ENCODE assay signal across 8 cellular contexts in the genomic region with DNA sequence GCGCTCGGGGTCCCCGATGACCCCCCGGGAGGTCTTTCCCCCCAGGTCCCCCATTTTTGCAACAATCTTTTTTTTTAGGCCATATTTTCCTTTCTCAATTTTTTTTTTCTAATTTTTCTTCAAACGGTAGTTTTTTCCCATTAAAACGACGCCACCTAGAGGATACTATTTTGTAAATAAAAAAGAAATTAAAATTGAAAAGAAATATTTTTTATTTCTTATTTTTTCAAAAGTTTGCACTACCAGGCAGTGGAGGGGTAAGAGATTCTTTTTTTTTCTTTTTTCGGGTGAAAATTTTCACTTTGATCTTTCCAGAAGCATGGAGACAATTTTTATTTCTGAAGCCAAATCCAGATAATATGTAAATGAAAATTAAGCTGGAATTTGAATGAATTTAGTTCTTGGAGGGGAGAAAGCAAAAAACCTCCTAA. TPM values are rescaled to one million over a fixed set of nuclear protein-coding genes. Genes with fewer than 3 reads are reported as not detected.
A peak's percentile ranks its signal among the peaks of the same experiment; 100 is the strongest.
DNase-seq lines count a peak whose midpoint lies in the region; ATAC-seq, FAIRE-seq and TF ChIP-seq lines count a peak whose summit lies in the region.

No MANE protein-coding gene starts in this region.

- H3K4me3 ChIP-seq in CD4-positive, alpha-beta memory T cell (ENCODE audit: low read length in 2 of 2): peak overlapping the region; percentile 43 to 47
- H3K4me3 ChIP-seq in kidney (ENCODE audit: low read length in 2 of 2): peak overlapping the region; percentile 72 to 76

- no peaks in the 10 kb centered on the region for H3K9me3 Mint-ChIP-seq in CD4-positive, alpha-beta memory T cell
- no peaks in the 10 kb centered on the region for H3K9me3 Mint-ChIP-seq in activated naive CD8-positive, alpha-beta T cell treated with anti-CD3 and anti-CD28 coated beads, Interleukin-2, amount 10 ng/mL, durations not matched to agents 7 days and 5 days

- peaks cover 0 to 2% of the 10 kb centered on the region in 2 donors for H3K36me3 Mint-ChIP-seq in CD4-positive, alpha-beta memory T cell
- no peaks in the 10 kb centered on the region for H3K36me3 Mint-ChIP-seq in activated naive CD8-positive, alpha-beta T cell treated with anti-CD3 and anti-CD28 coated beads, Interleukin-2, amount 10 ng/mL, durations not matched to agents 7 days and 5 days

- intact Hi-C loops in CD4-positive, alpha-beta memory T cell (cut with micrococcal nuclease): loop anchor here (1.0 kb wide), 1 partner anchor 70 kb away; no protein-coding TSS in a partner anchor
- intact Hi-C loops in kidney (cut with DNase I): loop anchor here (10.0 kb wide), 1 partner anchor 118 kb away; no protein-coding TSS in a partner anchor

- H3K27ac Mint-ChIP-seq in CD4-positive, alpha-beta memory T cell: peak overlapping the region in 3 of 7 donors; percentile 10 to 81 (median 33)
- H3K27ac Mint-ChIP-seq in activated naive CD8-positive, alpha-beta T cell treated with anti-CD3 and anti-CD28 coated beads, Interleukin-2, amount 10 ng/mL, durations not matched to agents 7 days and 5 days: no peak overlapping the region

- TF ChIP-seq CTCF in kidney (IDR thresholded peaks at IDR 0.05; ENCODE audit: borderline replicate concordance, extremely low read depth, insufficient read depth): no peak

- H3K9ac ChIP-seq in kidney (ENCODE audit: low read length in 2 of 2): peak overlapping the region; percentile 68 to 71

- no peak overlapping the region for H3K27ac ChIP-seq in CD4-positive, alpha-beta memory T cell (ENCODE audit: low read depth, low read length)
- H3K27ac ChIP-seq in kidney (ENCODE audit: low read depth in 2 of 2, low read length in 2 of 2): peak overlapping the region; percentile 51 to 60
- no peak overlapping the region for H3K27ac ChIP-seq in substantia nigra (ENCODE audit: low read depth, low read length, poor library complexity, severe bottlenecking)

- no peaks in the 10 kb centered on the region for H3K36me3 ChIP-seq in CD4-positive, alpha-beta memory T cell (ENCODE audit: insufficient read depth, low read length)
- H3K36me3 ChIP-seq in kidney (ENCODE audit: control insufficient read depth in 1 of 2, insufficient read depth in 2 of 2, low read length in 2 of 2): no peaks in the 10 kb centered on the region

- DNase-seq in CD4-positive, alpha-beta memory T cell: peak in 2 of 5 donors; percentile 4 to 11
- DNase-seq in activated naive CD8-positive, alpha-beta T cell treated with anti-CD3 and anti-CD28 coated beads, Interleukin-2, amount 10 ng/mL, durations not matched to agents 7 days and 5 days: no peak
- DNase-seq in kidney (no peak), superior temporal gyrus (ENCODE audit: extremely low spot score) (peak; percentile 61), substantia nigra (lab: John Stamatoyannopoulos, UW) (no peak)
- DNase-seq in stimulated activated CD4-positive, alpha-beta T cell treated with anti-CD3 and anti-CD28 coated beads, Interleukin-2, amount 100 ng/mL, for 24 hours: no peak

- H3K27me3 Mint-ChIP-seq in CD4-positive, alpha-beta memory T cell: peaks cover 6 to 10% of the 10 kb centered on the region in 2 donors
- H3K27me3 Mint-ChIP-seq in activated naive CD8-positive, alpha-beta T cell treated with anti-CD3 and anti-CD28 coated beads, Interleukin-2, amount 10 ng/mL, durations not matched to agents 7 days and 5 days: peaks cover 38% of the 10 kb centered on the region

- no peak for ATAC-seq in activated naive CD8-positive, alpha-beta T cell treated with anti-CD3 and anti-CD28 coated beads, Interleukin-2, amount 10 ng/mL, durations not matched to agents 7 days and 5 days (ENCODE audit: low read depth)
- ATAC-seq in HG03521 (IDR thresholded peaks at IDR 0.05; ENCODE audit: unreplicated experiment): no peak

- FAIRE-seq in kidney (lab: Jason Lieb, UNC): peak; percentile 39

- no peaks in the 10 kb centered on the region for H3K27me3 ChIP-seq in CD4-positive, alpha-beta memory T cell (ENCODE audit: insufficient read depth, low read length)

- TF ChIP-seq EP300 in Ishikawa (IDR thresholded peaks at IDR 0.05; ENCODE audit: borderline replicate concordance): no peak

- no peaks in the 10 kb centered on the region for H3K4me1 ChIP-seq in CD4-positive, alpha-beta memory T cell (ENCODE audit: insufficient read depth, low read length)
- H3K4me1 ChIP-seq in kidney (ENCODE audit: control insufficient read depth in 1 of 2, insufficient read depth in 1 of 2, low read depth in 1 of 2, low read length in 2 of 2): peaks cover 0 to 5% of the 10 kb centered on the region in 2 donors

- peaks cover 0 to 7% (median 4%) of the 10 kb centered on the region in 4 donors for H3K4me1 Mint-ChIP-seq in CD4-positive, alpha-beta memory T cell
- H3K4me1 Mint-ChIP-seq in activated naive CD8-positive, alpha-beta T cell treated with anti-CD3 and anti-CD28 coated beads, Interleukin-2, amount 10 ng/mL, durations not matched to agents 7 days and 5 days: peaks cover 5% of the 10 kb centered on the region

- no peak for TF ChIP-seq RAD21 in Ishikawa (IDR thresholded peaks at IDR 0.05; ENCODE audit: low read depth)

- POLR2A ChIA-PET in CD4-positive, alpha-beta memory T cell (lab: Charles Lee; ENCODE audit: partially characterized antibody): no interaction called here
- POLR2A ChIA-PET in activated naive CD8-positive, alpha-beta T cell treated with anti-CD3 and anti-CD28 coated beads, Interleukin-2, amount 10 ng/mL, durations not matched to agents 7 days and 5 days (lab: Charles Lee): no interaction called here

- H3K9me3 ChIP-seq in CD4-positive, alpha-beta memory T cell (ENCODE audit: control insufficient read depth in 1 of 2, low read length in 2 of 2): no peaks in the 10 kb centered on the region
- no peaks in the 10 kb centered on the region for H3K9me3 ChIP-seq in kidney (ENCODE audit: control insufficient read depth in 1 of 2, low read length in 2 of 2)

- H3K4me3 Mint-ChIP-seq in CD4-positive, alpha-beta memory T cell: peak overlapping the region; percentile 88 to 99 (median 96)
- peak overlapping the region; percentile 82 for H3K4me3 Mint-ChIP-seq in activated naive CD8-positive, alpha-beta T cell treated with anti-CD3 and anti-CD28 coated beads, Interleukin-2, amount 10 ng/mL, durations not matched to agents 7 days and 5 days

- CTCF ChIA-PET in CD4-positive, alpha-beta memory T cell (lab: Charles Lee; ENCODE audit: partially characterized antibody): interaction anchor here (0.6 to 0.8 kb wide), 2 partner anchors 36 to 70 kb away, joined by 3 read pairs; no protein-coding TSS in a partner anchor

TF ChIP-seq in Ishikawa, 13 proteins besides CTCF, POLR2A, EP300 and RAD21:
- no peak for TF ChIP-seq YY1 (IDR thresholded peaks at IDR 0.05; ENCODE audit: low read depth)
- 0 out of 2 replicates have a peak, but pooled peaks have one; percentile 9 for TF ChIP-seq ZBTB7A (IDR thresholded peaks at IDR 0.05; ENCODE audit: low read depth)

RNA-seq across cellular contexts. Expression of gene ZNF618, which starts 0.7 kb away (rescaled TPM):
- 1 to 10 TPM in 1 of 2 experiments, under 1 TPM in 1; 0.80 to 1.7 TPM for total RNA-seq in CD4-positive, alpha-beta memory T cell
- polyA plus RNA-seq in CD4-positive, alpha-beta memory T cell: under 1 TPM in 1 of 2 donors, not detected in 1; 0.79 TPM
- under 1 TPM; 0.60 to 0.75 TPM for total RNA-seq in activated naive CD8-positive, alpha-beta T cell treated with anti-CD3 and anti-CD28 coated beads, Interleukin-2, amount 10 ng/mL, durations not matched to agents 7 days and 5 days
- total RNA-seq in kidney: 31.9 TPM
- polyA plus RNA-seq in kidney (ENCODE audit: insufficient read depth, low read depth, low replicate concordance): 5.6 TPM

Comparison
In these comparisons a context has a peak if more than half of its experiments do, and no peak if none do; other contexts are left out.
1. H3K27ac ChIP-seq: peak in kidney (2 of 2); none in CD4-positive, alpha-beta memory T cell (single experiment) and substantia nigra (single experiment).
2. RNA of gene ZNF618, which starts 0.7 kb away (total RNA-seq): 31.9 TPM in kidney (single experiment); 0.80 to 1.7 TPM in CD4-positive, alpha-beta memory T cell and 0.60 to 0.75 TPM in activated naive CD8-positive, alpha-beta T cell treated with anti-CD3 and anti-CD28 coated beads, Interleukin-2, amount 10 ng/mL, durations not matched to agents 7 days and 5 days; every median in the first group is over 10 times any median in the second.